Comparison of ENCODE assay signal across 36 cellular contexts in genomic region chr2:74670263-74670662, GRCh38. TPM values are rescaled to one million over a fixed set of nuclear protein-coding genes. Genes with fewer than 3 reads are reported as not detected.
"Had no signal": no experiment of that assay in that cellular context is flagged by ENCODE, and none has a peak within 500 bp of the region (broad histone marks: within the 10 kb centered on the region; RNA-seq: fewer than 3 reads in every experiment).

No MANE protein-coding gene starts in this region.

- H3K27ac ChIP-seq: adrenal gland, body of pancreas, brain microvascular endothelial cell, breast epithelium, VCaP had no signal

- H3K9me3 ChIP-seq: adrenal gland, body of pancreas, breast epithelium had no signal

- H3K4me3 ChIP-seq: adrenal gland, body of pancreas, breast epithelium had no signal

- H3K27me3 ChIP-seq: adrenal gland, body of pancreas, brain microvascular endothelial cell, breast epithelium had no signal

- ATAC-seq: activated CD4-positive, alpha-beta T cell treated with anti-CD3 and anti-CD28 coated beads for 36 hours; activated CD4-positive, CD25-positive, alpha-beta regulatory T cell treated with anti-CD3 and anti-CD28 coated beads, Interleukin-2, amount 50 U/mL, for 24 hours; activated CD8-positive, alpha-beta memory T cell treated with anti-CD3 and anti-CD28 coated beads, Interleukin-2, amount 10 ng/mL, durations not matched to agents 7 days and 5 days; activated CD8-positive, alpha-beta T cell treated with anti-CD3 and anti-CD28 coated beads, Interleukin-2, amount 10 ng/mL, durations not matched to agents 7 days and 5 days; activated naive CD8-positive, alpha-beta T cell treated with anti-CD3 and anti-CD28 coated beads, Interleukin-2, amount 50 U/mL, for 24 hours; body of pancreas; T-cell had no signal

- H3K4me1 ChIP-seq: adrenal gland, body of pancreas, breast epithelium had no signal

- H3K36me3 ChIP-seq: adrenal gland, brain microvascular endothelial cell had no signal

- DNase-seq: activated B cell treated with CpG ODN at 0.5 μM for 24 hours; activated CD4-positive, alpha-beta memory T cell treated with anti-CD3 and anti-CD28 coated beads, Interleukin-2, amount 10 ng/mL, durations not matched to agents 7 days and 5 days; activated CD4-positive, alpha-beta T cell treated with anti-CD3 and anti-CD28 coated beads for 1 hour; activated CD4-positive, alpha-beta T cell treated with anti-CD3 and anti-CD28 coated beads for 36 hours; activated CD4-positive, alpha-beta T cell treated with anti-CD3 and anti-CD28 coated beads for 48 hours; activated CD4-positive, alpha-beta T cell treated with anti-CD3 and anti-CD28 coated beads, Interleukin-2, amount 10 ng/mL, durations not matched to agents 7 days and 5 days; activated CD4-positive, alpha-beta T cell treated with anti-CD3 and anti-CD28 coated beads, Interleukin-2, amount 50 U/mL, for 48 hours; activated CD8-positive, alpha-beta memory T cell treated with anti-CD3 and anti-CD28 coated beads for 24 hours; activated CD8-positive, alpha-beta memory T cell treated with anti-CD3 and anti-CD28 coated beads, Interleukin-2, amount 10 ng/mL, durations not matched to agents 7 days and 5 days; activated CD8-positive, alpha-beta memory T cell treated with anti-CD3 and anti-CD28 coated beads, Interleukin-2, amount 50 U/mL, for 48 hours; activated CD8-positive, alpha-beta T cell treated with anti-CD3 and anti-CD28 coated beads, Interleukin-2, amount 10 ng/mL, durations not matched to agents 7 days and 5 days; activated effector memory CD4-positive, alpha-beta T cell treated with Interleukin-2 at 50 U/mL for 16 hours; activated gamma-delta T cell; activated naive CD4-positive, alpha-beta T cell treated with anti-CD3 and anti-CD28 coated beads, Interleukin-2, amount 10 ng/mL, durations not matched to agents 7 days and 5 days; activated naive CD4-positive, alpha-beta T cell treated with Interleukin-2 at 50 U/mL for 16 hours; activated naive CD8-positive, alpha-beta T cell treated with anti-CD3 and anti-CD28 coated beads, Interleukin-2, amount 10 ng/mL, durations not matched to agents 7 days and 5 days; activated naive CD8-positive, alpha-beta T cell treated with anti-CD3 and anti-CD28 coated beads, Interleukin-2, amount 50 U/mL, for 24 hours; activated T-cell treated with anti-CD3 and anti-CD28 coated beads, Interleukin-2, amount 50 U/mL, for 24 hours; activated T-cell treated with anti-CD3 and anti-CD28 coated beads, Interleukin-2, amount 50 U/mL, for 48 hours; adrenal gland; amniotic stem cell; aorta; body of pancreas; brain microvascular endothelial cell; central memory CD4-positive, alpha-beta T cell; T-cell; T-helper 2 cell; T-helper 9 cell had no signal

- FAIRE-seq: astrocyte, TTC549 had no signal

RNA-seq across cellular contexts. Expression of gene M1AP, which starts 22.1 kb away (rescaled TPM):
- total RNA-seq: activated B cell treated with CpG ODN at 0.5 μM for 24 hours; activated CD4-positive, alpha-beta memory T cell treated with anti-CD3 and anti-CD28 coated beads, Interleukin-2, amount 10 ng/mL, durations not matched to agents 7 days and 5 days; activated CD4-positive, alpha-beta T cell treated with anti-CD3 and anti-CD28 coated beads, Interleukin-2, amount 10 ng/mL, durations not matched to agents 7 days and 5 days; activated CD8-positive, alpha-beta memory T cell treated with anti-CD3 and anti-CD28 coated beads, Interleukin-2, amount 10 ng/mL, durations not matched to agents 7 days and 5 days; activated CD8-positive, alpha-beta T cell treated with anti-CD3 and anti-CD28 coated beads, Interleukin-2, amount 10 ng/mL, durations not matched to agents 7 days and 5 days; activated naive CD8-positive, alpha-beta T cell treated with anti-CD3 and anti-CD28 coated beads, Interleukin-2, amount 10 ng/mL, durations not matched to agents 7 days and 5 days; activated T-helper 2 cell treated with anti-CD3 and anti-CD28 coated beads, Interferon-gamma antibody, Interleukin-2, Interleukin-4, amounts not matched to agents 10 μg/mL and 5 μg/mL and 100 μg/mL, durations not matched to agents 14 hours and 24 hours and 36 hours; body of pancreas; cardiac septum; T-cell; T-helper 1 cell treated with Interleukin-12 subunit alpha and Interleukin-12 subunit beta and Interleukin-4 antibody, amounts not matched to agents 30 ng/mL and 1 ng/mL, for 36 hours had no signal
- polyA plus RNA-seq: aorta had no signal
